8 cellular contexts compared by ENCODE assay signal in genomic region chr1:30801826-30802198, GRCh38. TPM values are rescaled to one million over a fixed set of nuclear protein-coding genes. Genes with fewer than 3 reads are reported as not detected.
A peak's percentile ranks its signal among the peaks of the same experiment; 100 is the strongest.
DNase-seq lines count a peak whose midpoint lies in the region; ATAC-seq and FAIRE-seq lines count a peak whose summit lies in the region.

No MANE protein-coding gene starts in this region.

- ATAC-seq in left ventricle myocardium superior (peak; percentile 77), HG02938 (IDR thresholded peaks at IDR 0.05; ENCODE audit: unreplicated experiment) (no peak), GM21529 (IDR thresholded peaks at IDR 0.05; ENCODE audit: unreplicated experiment) (no peak)

- peak overlapping the region; percentile 65 for H3K27ac ChIP-seq in rectal smooth muscle tissue (ENCODE audit: low read depth, low read length)

- no peaks in the 10 kb centered on the region for H3K36me3 ChIP-seq in rectal smooth muscle tissue (ENCODE audit: control insufficient read depth, insufficient read depth, low read length)

- peaks cover 7% of the 10 kb centered on the region for H3K4me1 ChIP-seq in rectal smooth muscle tissue (ENCODE audit: control insufficient read depth, insufficient read depth, low read length)

- H3K4me3 ChIP-seq in rectal smooth muscle tissue (ENCODE audit: low read length), result peak overlapping the region; percentile 55

- H3K27me3 ChIP-seq in rectal smooth muscle tissue (ENCODE audit: control insufficient read depth, insufficient read depth, low read length), result no peaks in the 10 kb centered on the region

- DNase-seq in NAMALWA (ENCODE audit: low spot score) (peak; percentile 76), T-helper 2 cell (peak; percentile 45 to 76 (median 67)), amniotic epithelial cell (ENCODE audit: low read depth) (peak; percentile 27), left ventricle myocardium superior (peak; percentile 90)

- peak; percentile 90 for FAIRE-seq in G401.6 (lab: Jason Lieb, UNC)

- intact Hi-C loops in left ventricle myocardium superior (cut with micrococcal nuclease), result loop anchor here (5.0 kb wide), 1 partner anchor 110 kb away; no protein-coding TSS in a partner anchor

- no peak overlapping the region for H3K9ac ChIP-seq in rectal smooth muscle tissue (ENCODE audit: low read length)

RNA-seq across cellular contexts. Expression of gene LAPTM5, which starts 44.2 kb away (rescaled TPM):
- 23.9 TPM for total RNA-seq in left ventricle myocardium superior

Comparison
In these comparisons a context has a peak if more than half of its experiments do, and no peak if none do; other contexts are left out.
1. DNase-seq: peak in every context shown above with its lines; median percentile 90 in left ventricle myocardium superior; 76 in NAMALWA; 67 in T-helper 2 cell; 27 in amniotic epithelial cell.